Comparison of ENCODE assay signal across 9 cellular contexts in the genomic region with DNA sequence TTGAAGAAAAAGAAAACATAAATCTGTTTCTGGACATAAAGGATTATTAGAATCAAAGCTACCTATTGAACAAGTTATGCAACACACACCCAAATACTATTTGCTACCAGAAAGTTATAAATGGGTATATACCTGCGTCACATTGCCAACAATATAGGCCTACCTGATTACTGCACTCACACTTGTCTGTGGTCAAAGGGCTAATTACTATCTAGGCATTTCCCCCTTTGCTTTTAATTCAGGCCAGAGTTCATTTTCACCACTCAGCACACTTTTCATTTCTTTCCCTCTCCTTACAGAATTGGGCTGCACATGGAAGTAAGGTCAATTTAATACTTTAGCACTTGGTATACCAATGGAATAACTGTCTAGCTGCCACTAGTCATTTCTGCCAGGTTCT. TPM values are rescaled to one million over a fixed set of nuclear protein-coding genes. Genes with fewer than 3 reads are reported as not detected.
DNase-seq lines count a peak whose midpoint lies in the region; ATAC-seq and TF ChIP-seq lines count a peak whose summit lies in the region.
"Had no signal": no experiment of that assay in that cellular context is flagged by ENCODE, and none has a peak within 500 bp of the region (broad histone marks: within the 10 kb centered on the region; RNA-seq: fewer than 3 reads in every experiment).

No MANE protein-coding gene starts in this region.

- TF ChIP-seq CTCF in suprapubic skin (IDR thresholded peaks at IDR 0.05), result no peak

- no peak for ATAC-seq in activated naive CD8-positive, alpha-beta T cell treated with anti-CD3 and anti-CD28 coated beads, Interleukin-2, amount 50 U/mL, for 24 hours
- ATAC-seq in left colon (peak; percentile 30), GM21786 (IDR thresholded peaks at IDR 0.05; ENCODE audit: unreplicated experiment) (no peak)

- H3K36me3 Mint-ChIP-seq in activated CD4-positive, alpha-beta memory T cell treated with anti-CD3 and anti-CD28 coated beads, Interleukin-2, amount 10 ng/mL, durations not matched to agents 7 days and 5 days (ENCODE audit: low read depth), result peaks cover 14% of the 10 kb centered on the region
- peaks cover 4% of the 10 kb centered on the region for H3K36me3 Mint-ChIP-seq in activated CD4-positive, alpha-beta memory T cell treated with anti-CD3 and anti-CD28 coated beads for 36 hours
- H3K36me3 Mint-ChIP-seq in activated naive CD8-positive, alpha-beta T cell treated with anti-CD3 and anti-CD28 coated beads, Interleukin-2, amount 50 U/mL, for 24 hours (ENCODE audit: low read depth), result peaks cover 6% of the 10 kb centered on the region

- peaks cover 52% of the 10 kb centered on the region for H3K4me1 ChIP-seq in suprapubic skin

- no peak for TF ChIP-seq POLR2A in suprapubic skin (IDR thresholded peaks at IDR 0.05)

- POLR2A ChIA-PET in activated CD4-positive, alpha-beta memory T cell treated with anti-CD3 and anti-CD28 coated beads, Interleukin-2, amount 10 ng/mL, durations not matched to agents 7 days and 5 days (lab: Charles Lee), result no interaction called here
- POLR2A ChIA-PET in activated CD4-positive, alpha-beta memory T cell treated with anti-CD3 and anti-CD28 coated beads for 36 hours (lab: Charles Lee), result no interaction called here

- H3K27me3 ChIP-seq in suprapubic skin, result no peaks in the 10 kb centered on the region

- intact Hi-C loops in activated CD4-positive, alpha-beta memory T cell treated with anti-CD3 and anti-CD28 coated beads for 36 hours (cut with micrococcal nuclease), result loop anchor here (1.0 to 10.0 kb wide), 15 partner anchors 79 to 1618 kb away; partner anchors contain the start of genes ARF6, DNAAF2, KLHDC2 and MAP4K5
- intact Hi-C loops in left colon (cut with DNase I, micrococcal nuclease), result no loop called here

- H3K27me3 Mint-ChIP-seq in activated CD4-positive, alpha-beta memory T cell treated with anti-CD3 and anti-CD28 coated beads, Interleukin-2, amount 10 ng/mL, durations not matched to agents 7 days and 5 days, result peaks cover 10% of the 10 kb centered on the region
- no peaks in the 10 kb centered on the region for H3K27me3 Mint-ChIP-seq in activated CD4-positive, alpha-beta memory T cell treated with anti-CD3 and anti-CD28 coated beads for 36 hours
- no peaks in the 10 kb centered on the region for H3K27me3 Mint-ChIP-seq in activated naive CD8-positive, alpha-beta T cell treated with anti-CD3 and anti-CD28 coated beads, Interleukin-2, amount 50 U/mL, for 24 hours

- TF ChIP-seq EP300 in suprapubic skin (IDR thresholded peaks at IDR 0.05), result no peak

- peak overlapping the region; percentile 72 for H3K4me3 ChIP-seq in suprapubic skin

- H3K4me3 Mint-ChIP-seq in activated CD4-positive, alpha-beta memory T cell treated with anti-CD3 and anti-CD28 coated beads, Interleukin-2, amount 10 ng/mL, durations not matched to agents 7 days and 5 days, result peak overlapping the region; percentile 52
- no peak overlapping the region for H3K4me3 Mint-ChIP-seq in activated CD4-positive, alpha-beta memory T cell treated with anti-CD3 and anti-CD28 coated beads for 36 hours
- H3K4me3 Mint-ChIP-seq in activated naive CD8-positive, alpha-beta T cell treated with anti-CD3 and anti-CD28 coated beads, Interleukin-2, amount 50 U/mL, for 24 hours, result peak overlapping the region; percentile 86

- no peaks in the 10 kb centered on the region for H3K9me3 ChIP-seq in suprapubic skin

- DNase-seq in activated CD4-positive, alpha-beta memory T cell treated with anti-CD3 and anti-CD28 coated beads, Interleukin-2, amount 10 ng/mL, durations not matched to agents 7 days and 5 days, result no peak
- DNase-seq in activated CD4-positive, alpha-beta memory T cell treated with anti-CD3 and anti-CD28 coated beads for 36 hours, result no peak
- no peak for DNase-seq in activated naive CD8-positive, alpha-beta T cell treated with anti-CD3 and anti-CD28 coated beads, Interleukin-2, amount 50 U/mL, for 24 hours
- DNase-seq in left colon (no peak), suprapubic skin (ENCODE audit: low spot score in 2 of 2) (no peak), NCI-H510A (lab: John Stamatoyannopoulos, UW) (no peak), caudate nucleus (lab: John Stamatoyannopoulos, UW) (no peak)

- H3K27ac ChIP-seq in suprapubic skin (peak overlapping the region; percentile 96), caudate nucleus (ENCODE audit: low read depth, low read length) (no peak overlapping the region)
- H3K27ac ChIP-seq: C4-2B had no signal

- peaks cover 57% of the 10 kb centered on the region for H3K4me1 Mint-ChIP-seq in activated CD4-positive, alpha-beta memory T cell treated with anti-CD3 and anti-CD28 coated beads, Interleukin-2, amount 10 ng/mL, durations not matched to agents 7 days and 5 days
- H3K4me1 Mint-ChIP-seq in activated CD4-positive, alpha-beta memory T cell treated with anti-CD3 and anti-CD28 coated beads for 36 hours (ENCODE audit: low read depth), result peaks cover 54% of the 10 kb centered on the region
- H3K4me1 Mint-ChIP-seq in activated naive CD8-positive, alpha-beta T cell treated with anti-CD3 and anti-CD28 coated beads, Interleukin-2, amount 50 U/mL, for 24 hours, result peaks cover 52% of the 10 kb centered on the region

- H3K36me3 ChIP-seq in suprapubic skin, result no peaks in the 10 kb centered on the region

- H3K27ac Mint-ChIP-seq in activated CD4-positive, alpha-beta memory T cell treated with anti-CD3 and anti-CD28 coated beads, Interleukin-2, amount 10 ng/mL, durations not matched to agents 7 days and 5 days, result peak overlapping the region; percentile 16
- H3K27ac Mint-ChIP-seq in activated CD4-positive, alpha-beta memory T cell treated with anti-CD3 and anti-CD28 coated beads for 36 hours, result no peak overlapping the region
- H3K27ac Mint-ChIP-seq in activated naive CD8-positive, alpha-beta T cell treated with anti-CD3 and anti-CD28 coated beads, Interleukin-2, amount 50 U/mL, for 24 hours, result no peak overlapping the region

- 52% methylated on average over 1 of the region's 1 CpG for WGBS in suprapubic skin

- H3K9me3 Mint-ChIP-seq in activated CD4-positive, alpha-beta memory T cell treated with anti-CD3 and anti-CD28 coated beads, Interleukin-2, amount 10 ng/mL, durations not matched to agents 7 days and 5 days, result peaks cover 7% of the 10 kb centered on the region
- H3K9me3 Mint-ChIP-seq in activated CD4-positive, alpha-beta memory T cell treated with anti-CD3 and anti-CD28 coated beads for 36 hours, result peaks cover 2% of the 10 kb centered on the region
- H3K9me3 Mint-ChIP-seq in activated naive CD8-positive, alpha-beta T cell treated with anti-CD3 and anti-CD28 coated beads, Interleukin-2, amount 50 U/mL, for 24 hours, result no peaks in the 10 kb centered on the region

- CTCF ChIA-PET in activated CD4-positive, alpha-beta memory T cell treated with anti-CD3 and anti-CD28 coated beads, Interleukin-2, amount 10 ng/mL, durations not matched to agents 7 days and 5 days (lab: Charles Lee), result no interaction called here
- CTCF ChIA-PET in activated CD4-positive, alpha-beta memory T cell treated with anti-CD3 and anti-CD28 coated beads for 36 hours (lab: Charles Lee), result no interaction called here

RNA-seq across cellular contexts. Expression of gene SOS2, which starts 1.7 kb away (rescaled TPM):
- total RNA-seq in activated CD4-positive, alpha-beta memory T cell treated with anti-CD3 and anti-CD28 coated beads, Interleukin-2, amount 10 ng/mL, durations not matched to agents 7 days and 5 days, result 10 to 100 TPM; 21.7 to 22.4 TPM
- total RNA-seq in activated CD4-positive, alpha-beta memory T cell treated with anti-CD3 and anti-CD28 coated beads for 36 hours, result 10 to 100 TPM; 19.6 to 20.9 TPM
- total RNA-seq in left colon (10 to 100 TPM; 34.2 to 50.3 TPM), suprapubic skin (10 to 100 TPM; 22.5 to 40.8 (median 30.4) TPM)
